ENCODE assay signal across 20 cellular contexts in the genomic region with DNA sequence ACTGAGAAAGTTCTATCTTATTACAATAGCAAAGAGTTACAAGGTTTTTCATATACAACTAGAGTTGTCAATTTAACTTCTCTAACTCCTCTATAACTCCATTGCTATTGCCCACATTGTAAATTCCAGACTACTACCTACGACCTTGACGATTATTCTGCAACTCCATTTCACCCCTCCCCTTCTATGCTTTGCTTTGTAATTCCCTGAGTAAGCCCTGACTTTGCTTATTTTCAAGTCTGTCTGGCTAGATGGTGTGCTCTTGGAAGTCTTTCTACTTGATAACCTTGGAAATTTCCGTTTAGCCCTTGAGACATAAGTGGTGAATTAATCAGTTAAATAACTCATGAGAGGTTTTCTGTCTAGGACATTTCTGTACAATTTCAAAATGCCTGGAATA.
"Had no signal": no experiment of that assay in that cellular context is flagged by ENCODE, and none has a peak within 500 bp of the region (broad histone marks: within the 10 kb centered on the region; RNA-seq: fewer than 3 reads in every experiment).

No MANE protein-coding gene starts in this region.

- H3K27me3 Mint-ChIP-seq: activated CD4-positive, alpha-beta memory T cell treated with anti-CD3 and anti-CD28 coated beads for 36 hours had no signal

- H3K4me3 Mint-ChIP-seq: activated CD4-positive, alpha-beta memory T cell treated with anti-CD3 and anti-CD28 coated beads for 36 hours; activated T-cell treated with anti-CD3 and anti-CD28 coated beads, Interleukin-2, amount 50 U/mL, for 72 hours; endodermal cell; nephron had no signal

- H3K27ac ChIP-seq: breast epithelium, heart left ventricle, spleen, tibial nerve had no signal

- H3K4me3 ChIP-seq: breast epithelium, heart left ventricle, lung, spleen, tibial nerve had no signal

- H3K36me3 Mint-ChIP-seq: activated CD4-positive, alpha-beta memory T cell treated with anti-CD3 and anti-CD28 coated beads for 36 hours had no signal

- H3K9me3 ChIP-seq: breast epithelium, heart left ventricle, spleen, tibial nerve had no signal

- ATAC-seq: activated T-cell treated with anti-CD3 and anti-CD28 coated beads, Interleukin-2, amount 50 U/mL, for 72 hours; esophagus mucosa; heart left ventricle; left lobe of liver; right cardiac atrium had no signal

- H3K36me3 ChIP-seq: breast epithelium, heart left ventricle, spleen, tibial nerve had no signal

- H3K4me1 Mint-ChIP-seq: endodermal cell had no signal

- H3K9me3 Mint-ChIP-seq: activated CD4-positive, alpha-beta memory T cell treated with anti-CD3 and anti-CD28 coated beads for 36 hours; endodermal cell; nephron had no signal

- H3K27me3 ChIP-seq: breast epithelium, tibial nerve had no signal

- DNase-seq: activated CD4-positive, alpha-beta memory T cell treated with anti-CD3 and anti-CD28 coated beads for 36 hours; activated CD4-positive, alpha-beta T cell treated with anti-CD3 and anti-CD28 coated beads for 4 hours; activated naive CD4-positive, alpha-beta T cell; activated T-cell treated with anti-CD3 and anti-CD28 coated beads, Interleukin-2, amount 50 U/mL, for 72 hours; central memory CD4-positive, alpha-beta T cell; endodermal cell; heart left ventricle; kidney glomerular epithelial cell; mesendoderm; posterior cingulate gyrus; right cardiac atrium; spleen; stimulated activated naive CD4-positive, alpha-beta T cell; T-helper 1 cell had no signal

- H3K4me1 ChIP-seq: breast epithelium, spleen, tibial nerve had no signal

- H3K27ac Mint-ChIP-seq: endodermal cell, nephron had no signal
